ENCODE assay signal across 1 cellular context in genomic region chr1:240663160-240663879, GRCh38.
TF ChIP-seq lines count a peak whose summit lies in the region.

No MANE protein-coding gene starts in this region.

TF ChIP-seq in WTC11, 78 proteins besides CTCF, POLR2A, EP300 and RAD21 (continued from another document):
- no peak for TF ChIP-seq ARID4B (CRISPR knock-in tag; IDR thresholded peaks at IDR 0.05; ENCODE audit: borderline replicate concordance)
- TF ChIP-seq ESRRA (CRISPR knock-in tag; IDR thresholded peaks at IDR 0.05; ENCODE audit: borderline replicate concordance), result no peak
- TF ChIP-seq ZNF416 (CRISPR knock-in tag; IDR thresholded peaks at IDR 0.05), result no peak
- TF ChIP-seq AFF4 (CRISPR knock-in tag; IDR thresholded peaks at IDR 0.05; ENCODE audit: borderline replicate concordance), result no peak
- no peak for TF ChIP-seq ZNF281 (CRISPR knock-in tag; IDR thresholded peaks at IDR 0.05)
- TF ChIP-seq ZSCAN18 (CRISPR knock-in tag; IDR thresholded peaks at IDR 0.05), result no peak
